ENCODE assay signal across 22 cellular contexts in genomic region chr2:100015849-100016248, GRCh38.
DNase-seq lines count a peak whose midpoint lies in the region; FAIRE-seq and TF ChIP-seq lines count a peak whose summit lies in the region.
"Had no signal": no experiment of that assay in that cellular context is flagged by ENCODE, and none has a peak within 500 bp of the region (broad histone marks: within the 10 kb centered on the region; RNA-seq: fewer than 3 reads in every experiment).

No MANE protein-coding gene starts in this region.

- peak overlapping the region; percentile 16 for H4K8ac ChIP-seq in mesenchymal stem cell (ENCODE audit: low read length)
- no peak overlapping the region for H4K8ac ChIP-seq in trophoblast cell (ENCODE audit: low read depth, low read length)

- H3K18ac ChIP-seq in mesenchymal stem cell (ENCODE audit: low read depth in 1 of 2, low read length in 2 of 2): peak overlapping the region; percentile 7 to 65
- H3K18ac ChIP-seq in trophoblast cell (ENCODE audit: low read length): no peak overlapping the region

- peak overlapping the region in 1 of 2 experiments; percentile 57 for H3K14ac ChIP-seq in mesenchymal stem cell (ENCODE audit: low read length in 2 of 2)
- H3K14ac ChIP-seq in trophoblast cell (ENCODE audit: low read length): peak overlapping the region; percentile 19

- POLR2A ChIA-PET in HEK293 (lab: Yijun Ruan, JAX): no interaction called here

- H4K91ac ChIP-seq in mesenchymal stem cell (ENCODE audit: low read length) (peak overlapping the region; percentile 74), trophoblast cell (ENCODE audit: low read depth, low read length) (no peak overlapping the region)

- H2BK12ac ChIP-seq in mesenchymal stem cell (ENCODE audit: low read length in 2 of 2) (peak overlapping the region; percentile 74 to 87), trophoblast cell (ENCODE audit: low read length) (peak overlapping the region; percentile 33)

- H3K4me2 ChIP-seq in mesenchymal stem cell (ENCODE audit: low read length, poor library complexity, severe bottlenecking): no peak overlapping the region
- no peak overlapping the region for H3K4me2 ChIP-seq in trophoblast cell (ENCODE audit: low read length)
- H3K4me2 ChIP-seq: BLaER1 had no signal

- H2AFZ ChIP-seq in mesenchymal stem cell (ENCODE audit: low read depth, low read length): no peak overlapping the region
- H2AFZ ChIP-seq in trophoblast cell (ENCODE audit: insufficient read depth, low read length, poor library complexity): no peak overlapping the region

- H2BK15ac ChIP-seq in mesenchymal stem cell (ENCODE audit: low read depth, poor library complexity, severe bottlenecking): peak overlapping the region; percentile 58

- H3K27ac ChIP-seq in HEK293 (ENCODE audit: extremely low read depth, low read depth, low read length) (no peak overlapping the region), mesenchymal stem cell (ENCODE audit: low read length, poor library complexity, severe bottlenecking) (no peak overlapping the region), trophoblast cell (ENCODE audit: low read depth, low read length) (no peak overlapping the region), dorsolateral prefrontal cortex (no peak overlapping the region), testis (no peak overlapping the region)
- H3K27ac ChIP-seq: BLaER1, C4-2B, GM23248 had no signal

- intact Hi-C loops in dorsolateral prefrontal cortex (cut with DNase I): no loop called here
- intact Hi-C loops in testis (cut with DNase I; ENCODE audit: low total_unique reads): no loop called here

- H3K4me3 ChIP-seq in HEK293 (ENCODE audit: low read depth, low read length): no peak overlapping the region
- no peak overlapping the region for H3K4me3 ChIP-seq in mesenchymal stem cell (ENCODE audit: insufficient read depth in 1 of 2, low read depth in 1 of 2, low read length in 2 of 2)
- peak overlapping the region; percentile 11 for H3K4me3 ChIP-seq in trophoblast cell (ENCODE audit: low read depth, low read length)
- H3K4me3 ChIP-seq in dorsolateral prefrontal cortex: no peak overlapping the region
- H3K4me3 ChIP-seq in testis: no peak overlapping the region
- H3K4me3 ChIP-seq: BLaER1, GM12878, GM23248, HAP-1 had no signal

- H3K9ac ChIP-seq in mesenchymal stem cell (ENCODE audit: low read length) (no peak overlapping the region), trophoblast cell (ENCODE audit: low read length) (no peak overlapping the region)
- H3K9ac ChIP-seq: BLaER1, GM23248 had no signal

- H3K23ac ChIP-seq in mesenchymal stem cell (ENCODE audit: low read length in 2 of 2): no peak overlapping the region
- no peak overlapping the region for H3K23ac ChIP-seq in trophoblast cell (ENCODE audit: low read length)

- no peak overlapping the region for H2BK120ac ChIP-seq in mesenchymal stem cell (ENCODE audit: low read depth, low read length)
- H2BK120ac ChIP-seq in trophoblast cell (ENCODE audit: insufficient read depth, low read length, poor library complexity): no peak overlapping the region

- TF ChIP-seq CTCF in HEK293 (tag by site-specific recombination; IDR thresholded peaks at IDR 0.05): no peak
- TF ChIP-seq CTCF in dorsolateral prefrontal cortex (IDR thresholded peaks at IDR 0.05 in 54 of 56, conservative IDR thresholded peaks at IDR 0.05 in 2 of 56; ENCODE audit: low read depth in 1 of 56, partially characterized antibody in 56 of 56): no peak
- TF ChIP-seq CTCF in testis (IDR thresholded peaks at IDR 0.05): no peak

- CTCF ChIA-PET in HEK293 (lab: Yijun Ruan, JAX): no interaction called here

- no peak for DNase-seq in GM12891 (ENCODE audit: insufficient read length, low spot score)
- no peak for DNase-seq in mesenchymal stem cell
- no peak for DNase-seq in trophoblast cell
- no peak for DNase-seq in NCI-H2029 (lab: John Stamatoyannopoulos, UW)
- DNase-seq in dorsolateral prefrontal cortex: no peak
- no peak for DNase-seq in occipital lobe (lab: John Stamatoyannopoulos, UW)
- DNase-seq in testis: no peak
- DNase-seq: Caco-2; CD4-positive, CD25-positive, alpha-beta regulatory T cell; CD8-positive, alpha-beta T cell; DMS 273 treated with DMSO at 0.1 percent for 48 hours; DMS79; EL; GDM1; GM23248 had no signal

- WGBS in mesenchymal stem cell: 98% methylated on average over 3 of the region's 3 CpGs
- WGBS in trophoblast cell (ENCODE audit: extremely low coverage, insufficient coverage, insufficient read length): no CpG with 5 or more reads among the region's 3 CpGs
- WGBS in testis, 2 donors: 97 to 99% methylated on average over 3 of the region's 3 CpGs

- H3K79me1 ChIP-seq in mesenchymal stem cell (replicated peaks; ENCODE audit: low read length, poor library complexity, severe bottlenecking) (peaks cover 23% of the 10 kb centered on the region), trophoblast cell (ENCODE audit: low read length) (peaks cover 3% of the 10 kb centered on the region)

- H3K36me3 ChIP-seq in HEK293 (ENCODE audit: control insufficient read depth in 2 of 2, insufficient read depth in 1 of 2, low read length in 2 of 2): peaks cover 4 to 5% of the 10 kb centered on the region in 2 experiments; a peak in 2 of 3 replicates
- H3K36me3 ChIP-seq in mesenchymal stem cell (ENCODE audit: control insufficient read depth in 1 of 2, insufficient read depth in 2 of 2, low read depth in 1 of 2, low read length in 2 of 2): peaks cover 0 to 17% of the 10 kb centered on the region in 2 experiments
- H3K36me3 ChIP-seq in trophoblast cell (ENCODE audit: control insufficient read depth in 1 of 2, insufficient read depth in 2 of 2, low read length in 2 of 2): no peaks in the 10 kb centered on the region
- no peaks in the 10 kb centered on the region for H3K36me3 ChIP-seq in testis (ENCODE audit: low read depth, missing control alignments)
- H3K36me3 ChIP-seq: HAP-1 had no signal

- no peaks in the 10 kb centered on the region for H3K9me3 ChIP-seq in HEK293 (ENCODE audit: control insufficient read depth, insufficient read depth, low read depth, low read length)
- no peaks in the 10 kb centered on the region for H3K9me3 ChIP-seq in mesenchymal stem cell (ENCODE audit: control insufficient read depth, low read length)
- peaks cover 13% of the 10 kb centered on the region for H3K9me3 ChIP-seq in trophoblast cell (ENCODE audit: insufficient read depth, low read depth, low read length)
- H3K9me3 ChIP-seq in testis: no peaks in the 10 kb centered on the region
- H3K9me3 ChIP-seq: BLaER1, Caco-2, HAP-1 had no signal

- H2BK5ac ChIP-seq in mesenchymal stem cell (ENCODE audit: low read depth, low read length, poor library complexity, severe bottlenecking): no peak overlapping the region
- no peak overlapping the region for H2BK5ac ChIP-seq in trophoblast cell (ENCODE audit: low read depth, low read length, poor library complexity)

- FAIRE-seq in GM12891 (lab: Jason Lieb, UNC): peak; percentile 89
- FAIRE-seq: A204.1, GM12878, GM18507 had no signal

- H2AK5ac ChIP-seq in mesenchymal stem cell (ENCODE audit: low read length, severe bottlenecking) (no peak overlapping the region), trophoblast cell (ENCODE audit: low read length) (peak overlapping the region; percentile 8)

- TF ChIP-seq POLR2A in GM12891 (IDR thresholded peaks at IDR 0.05; ENCODE audit: low read depth, low read length): no peak
- TF ChIP-seq POLR2A in testis (IDR thresholded peaks at IDR 0.05): no peak

- H3K4ac ChIP-seq in mesenchymal stem cell (ENCODE audit: low read depth in 1 of 2, low read length in 2 of 2) (peak overlapping the region in 1 of 2 experiments; percentile 35), trophoblast cell (ENCODE audit: low read depth, low read length) (no peak overlapping the region)

- H3K4me1 ChIP-seq in HEK293 (ENCODE audit: control insufficient read depth, insufficient read depth, low read length) (peaks cover 9% of the 10 kb centered on the region), mesenchymal stem cell (ENCODE audit: control insufficient read depth, insufficient read depth, low read depth, low read length) (peaks cover 10% of the 10 kb centered on the region), trophoblast cell (ENCODE audit: control insufficient read depth in 1 of 2, insufficient read depth in 2 of 2, low read length in 2 of 2) (peaks cover 2 to 6% of the 10 kb centered on the region in 2 experiments), testis (no peaks in the 10 kb centered on the region)
- H3K4me1 ChIP-seq: Caco-2, HAP-1 had no signal

- H3K27me3 ChIP-seq in mesenchymal stem cell (ENCODE audit: control insufficient read depth in 1 of 2, insufficient read depth in 1 of 2, low read length in 2 of 2) (peaks cover 0 to 8% of the 10 kb centered on the region in 2 experiments), trophoblast cell (ENCODE audit: insufficient read depth, low read length) (no peaks in the 10 kb centered on the region), dorsolateral prefrontal cortex (no peaks in the 10 kb centered on the region), testis (no peaks in the 10 kb centered on the region)
- H3K27me3 ChIP-seq: BLaER1 had no signal

- H4K12ac ChIP-seq in trophoblast cell (ENCODE audit: low read depth, low read length): no peak overlapping the region

- H3K79me2 ChIP-seq in trophoblast cell (ENCODE audit: control insufficient read depth, insufficient read depth, low read length, poor library complexity): no peaks in the 10 kb centered on the region

TF ChIP-seq in GM12891, 5 proteins besides CTCF, POLR2A, EP300 and RAD21:
- TF ChIP-seq TAF1 (IDR thresholded peaks at IDR 0.05; ENCODE audit: low read depth, low read length) (no peak), PAX5 (IDR thresholded peaks at IDR 0.05; ENCODE audit: insufficient read depth, low read length, severe bottlenecking) (no peak), POLR2AphosphoS5 (IDR thresholded peaks at IDR 0.05; ENCODE audit: low read depth, low read length) (no peak), POU2F2 (IDR thresholded peaks at IDR 0.05; ENCODE audit: low read depth, low read length) (no peak), SPI1 (IDR thresholded peaks at IDR 0.05; ENCODE audit: low read depth, low read length) (no peak)

TF ChIP-seq in HEK293, 187 proteins besides CTCF, POLR2A, EP300 and RAD21 (continues in another document):
- no peak for TF ChIP-seq ZBTB8A (tag by site-specific recombination; IDR thresholded peaks at IDR 0.05)
- peak; percentile 11; the same call in 1 of the 2 replicates for TF ChIP-seq ZNF488 (tag by site-specific recombination; IDR thresholded peaks at IDR 0.05)
- no peak for TF ChIP-seq ZNF76 (tag by site-specific recombination; IDR thresholded peaks at IDR 0.05; ENCODE audit: borderline replicate concordance, low read depth)
- TF ChIP-seq SP2 (tag by site-specific recombination; IDR thresholded peaks at IDR 0.05): no peak
